18 cellular contexts compared by ENCODE assay signal in genomic region chr7:142434666-142435174, GRCh38.
DNase-seq lines count a peak whose midpoint lies in the region; ATAC-seq and TF ChIP-seq lines count a peak whose summit lies in the region.
"Had no signal": no experiment of that assay in that cellular context is flagged by ENCODE, and none has a peak within 500 bp of the region (broad histone marks: within the 10 kb centered on the region; RNA-seq: fewer than 3 reads in every experiment).

No MANE protein-coding gene starts in this region.

- no peak overlapping the region for H2BK12ac ChIP-seq in trophoblast cell (ENCODE audit: low read length)

- H2BK120ac ChIP-seq in trophoblast cell (ENCODE audit: insufficient read depth, low read length, poor library complexity), result no peak overlapping the region

- H2BK5ac ChIP-seq in trophoblast cell (ENCODE audit: low read depth, low read length, poor library complexity), result no peak overlapping the region

- no CpG with 5 or more reads among the region's 7 CpGs for WGBS in trophoblast cell (ENCODE audit: extremely low coverage, insufficient coverage, insufficient read length)

- H3K27ac ChIP-seq in trophoblast cell (ENCODE audit: low read depth, low read length), result no peak overlapping the region
- H3K27ac ChIP-seq: A549, heart left ventricle, right lobe of liver, thyroid gland, WERI-Rb-1 had no signal

- H3K9me3 ChIP-seq in trophoblast cell (ENCODE audit: insufficient read depth, low read depth, low read length), result no peaks in the 10 kb centered on the region
- H3K9me3 ChIP-seq: A549, heart left ventricle, right lobe of liver, thyroid gland had no signal

- no peak overlapping the region for H4K8ac ChIP-seq in trophoblast cell (ENCODE audit: low read depth, low read length)

- H3K4me1 ChIP-seq in trophoblast cell (ENCODE audit: control insufficient read depth in 1 of 2, insufficient read depth in 2 of 2, low read length in 2 of 2), result peaks cover 4 to 15% of the 10 kb centered on the region in 2 experiments
- H3K4me1 ChIP-seq: A549, right lobe of liver, thyroid gland had no signal

- no peaks in the 10 kb centered on the region for H3K79me2 ChIP-seq in trophoblast cell (ENCODE audit: control insufficient read depth, insufficient read depth, low read length, poor library complexity)

- no peaks in the 10 kb centered on the region for H3K9me3 Mint-ChIP-seq in activated CD8-positive, alpha-beta memory T cell treated with anti-CD3 and anti-CD28 coated beads, Interleukin-2, amount 10 ng/mL, durations not matched to agents 7 days and 5 days (ENCODE audit: low read depth)
- H3K9me3 Mint-ChIP-seq in activated naive CD8-positive, alpha-beta T cell treated with anti-CD3 and anti-CD28 coated beads for 36 hours, result no peaks in the 10 kb centered on the region

- ATAC-seq in activated CD8-positive, alpha-beta memory T cell treated with anti-CD3 and anti-CD28 coated beads, Interleukin-2, amount 10 ng/mL, durations not matched to agents 7 days and 5 days, result peak; percentile 55
- peak; percentile 47 for ATAC-seq in HG03354 (IDR thresholded peaks at IDR 0.05; ENCODE audit: poor library complexity, severe bottlenecking, unreplicated experiment)
- no peak for ATAC-seq in HG03565 (IDR thresholded peaks at IDR 0.05; ENCODE audit: unreplicated experiment)
- ATAC-seq in SK-N-SH treated with all-trans-retinoic acid at 6 μM for 48 hours, result no peak
- ATAC-seq: heart left ventricle, right lobe of liver had no signal

- H3K18ac ChIP-seq in trophoblast cell (ENCODE audit: low read length), result no peak overlapping the region

- CTCF ChIA-PET in activated CD8-positive, alpha-beta memory T cell treated with anti-CD3 and anti-CD28 coated beads, Interleukin-2, amount 10 ng/mL, durations not matched to agents 7 days and 5 days (lab: Charles Lee), result interaction anchor here (1.1 to 2.1 kb wide), 7 partner anchors 9 to 376 kb away, joined by 3 to 10 read pairs (median 5); no protein-coding TSS in a partner anchor

- H3K14ac ChIP-seq in trophoblast cell (ENCODE audit: low read length), result no peak overlapping the region

- peak overlapping the region; percentile 83 for H3K27ac Mint-ChIP-seq in activated CD8-positive, alpha-beta memory T cell treated with anti-CD3 and anti-CD28 coated beads, Interleukin-2, amount 10 ng/mL, durations not matched to agents 7 days and 5 days
- peak overlapping the region; percentile 66 for H3K27ac Mint-ChIP-seq in activated naive CD8-positive, alpha-beta T cell treated with anti-CD3 and anti-CD28 coated beads for 36 hours

- peaks cover 4% of the 10 kb centered on the region for H3K27me3 Mint-ChIP-seq in activated CD8-positive, alpha-beta memory T cell treated with anti-CD3 and anti-CD28 coated beads, Interleukin-2, amount 10 ng/mL, durations not matched to agents 7 days and 5 days
- H3K27me3 Mint-ChIP-seq in activated naive CD8-positive, alpha-beta T cell treated with anti-CD3 and anti-CD28 coated beads for 36 hours, result no peaks in the 10 kb centered on the region

- no peaks in the 10 kb centered on the region for H3K36me3 Mint-ChIP-seq in activated CD8-positive, alpha-beta memory T cell treated with anti-CD3 and anti-CD28 coated beads, Interleukin-2, amount 10 ng/mL, durations not matched to agents 7 days and 5 days
- no peaks in the 10 kb centered on the region for H3K36me3 Mint-ChIP-seq in activated naive CD8-positive, alpha-beta T cell treated with anti-CD3 and anti-CD28 coated beads for 36 hours

- H4K12ac ChIP-seq in trophoblast cell (ENCODE audit: low read depth, low read length), result no peak overlapping the region

- H3K4me3 ChIP-seq in trophoblast cell (ENCODE audit: low read depth, low read length), result no peak overlapping the region
- H3K4me3 ChIP-seq: A549, heart left ventricle, right lobe of liver, thyroid gland had no signal

- H2AFZ ChIP-seq in trophoblast cell (ENCODE audit: insufficient read depth, low read length, poor library complexity), result no peak overlapping the region

- no peak overlapping the region for H4K91ac ChIP-seq in trophoblast cell (ENCODE audit: low read depth, low read length)

- no peaks in the 10 kb centered on the region for H3K27me3 ChIP-seq in trophoblast cell (ENCODE audit: insufficient read depth, low read length)
- H3K27me3 ChIP-seq: right lobe of liver, thyroid gland had no signal

- no peak overlapping the region for H3K4ac ChIP-seq in trophoblast cell (ENCODE audit: low read depth, low read length)

- peaks cover 9% of the 10 kb centered on the region for H3K79me1 ChIP-seq in trophoblast cell (ENCODE audit: low read length)

- no peak overlapping the region for H2AK5ac ChIP-seq in trophoblast cell (ENCODE audit: low read length)

- no peak overlapping the region for H3K23ac ChIP-seq in trophoblast cell (ENCODE audit: low read length)

- no peak overlapping the region for H3K9ac ChIP-seq in trophoblast cell (ENCODE audit: low read length)

- no peak overlapping the region for H3K4me2 ChIP-seq in trophoblast cell (ENCODE audit: low read length)
- H3K4me2 ChIP-seq: A549 had no signal

- no peaks in the 10 kb centered on the region for H3K36me3 ChIP-seq in trophoblast cell (ENCODE audit: control insufficient read depth in 1 of 2, insufficient read depth in 2 of 2, low read length in 2 of 2)
- H3K36me3 ChIP-seq: heart left ventricle, right lobe of liver, thyroid gland, WERI-Rb-1 had no signal

- DNase-seq in activated CD8-positive, alpha-beta memory T cell treated with anti-CD3 and anti-CD28 coated beads, Interleukin-2, amount 10 ng/mL, durations not matched to agents 7 days and 5 days, result no peak
- no peak for DNase-seq in activated CD8-positive, alpha-beta memory T cell treated with anti-CD3 and anti-CD28 coated beads, Interleukin-2, amount 50 U/mL, for 48 hours
- no peak for DNase-seq in activated naive CD8-positive, alpha-beta T cell treated with anti-CD3 and anti-CD28 coated beads for 36 hours
- DNase-seq in trophoblast cell, result peak; percentile 9 to 56
- no peak for DNase-seq in amniotic stem cell (lab: John Stamatoyannopoulos, UW)
- DNase-seq: EL; heart left ventricle; NCI-H1092 treated with DMSO at 0.1 percent for 48 hours; nucleus accumbens; right lobe of liver; RPMI8226; stimulated activated CD8-positive, alpha-beta memory T cell treated with anti-CD3 and anti-CD28 coated beads, Interleukin-4, amount 100 ng/mL, for 48 hours; thyroid gland; WERI-Rb-1 had no signal

- H3K4me3 Mint-ChIP-seq in activated CD8-positive, alpha-beta memory T cell treated with anti-CD3 and anti-CD28 coated beads, Interleukin-2, amount 10 ng/mL, durations not matched to agents 7 days and 5 days, result peak overlapping the region; percentile 67
- peak overlapping the region; percentile 47 for H3K4me3 Mint-ChIP-seq in activated naive CD8-positive, alpha-beta T cell treated with anti-CD3 and anti-CD28 coated beads for 36 hours

- H3K4me1 Mint-ChIP-seq in activated CD8-positive, alpha-beta memory T cell treated with anti-CD3 and anti-CD28 coated beads, Interleukin-2, amount 10 ng/mL, durations not matched to agents 7 days and 5 days, result peaks cover 22% of the 10 kb centered on the region
- H3K4me1 Mint-ChIP-seq in activated naive CD8-positive, alpha-beta T cell treated with anti-CD3 and anti-CD28 coated beads for 36 hours, result peaks cover 23% of the 10 kb centered on the region

TF ChIP-seq in SK-N-SH treated with all-trans-retinoic acid at 6 μM for 48 hours, 23 proteins besides CTCF, POLR2A, EP300 and RAD21 (continues in another document):
- no peak for TF ChIP-seq ARNTL (CRISPR knock-in tag; IDR thresholded peaks at IDR 0.05; ENCODE audit: borderline replicate concordance, low read depth)
- TF ChIP-seq CSDC2 (CRISPR knock-in tag; IDR thresholded peaks at IDR 0.05), result no peak
- no peak for TF ChIP-seq ZFP30 (CRISPR knock-in tag; IDR thresholded peaks at IDR 0.05)
- TF ChIP-seq TCF4 (CRISPR knock-in tag; IDR thresholded peaks at IDR 0.05; ENCODE audit: borderline replicate concordance), result no peak
- no peak for TF ChIP-seq BACH2 (CRISPR knock-in tag; IDR thresholded peaks at IDR 0.05; ENCODE audit: borderline replicate concordance)
- no peak for TF ChIP-seq RARB (CRISPR knock-in tag; IDR thresholded peaks at IDR 0.05)
- no peak for TF ChIP-seq PATZ1 (CRISPR knock-in tag; IDR thresholded peaks at IDR 0.05; ENCODE audit: borderline replicate concordance)
- TF ChIP-seq GLIS3 (CRISPR knock-in tag; IDR thresholded peaks at IDR 0.05), result no peak
- no peak for TF ChIP-seq ESRRG (CRISPR knock-in tag; IDR thresholded peaks at IDR 0.05)
- no peak for TF ChIP-seq ZC3H10 (CRISPR knock-in tag; IDR thresholded peaks at IDR 0.05)
- no peak for TF ChIP-seq PPARA (CRISPR knock-in tag; IDR thresholded peaks at IDR 0.05; ENCODE audit: borderline replicate concordance)
- no peak for TF ChIP-seq ISL1 (CRISPR knock-in tag; IDR thresholded peaks at IDR 0.05)
- TF ChIP-seq OSR1 (CRISPR knock-in tag; IDR thresholded peaks at IDR 0.05), result no peak
- TF ChIP-seq ZNF8 (CRISPR knock-in tag; IDR thresholded peaks at IDR 0.05), result no peak
- no peak for TF ChIP-seq CSRNP3 (CRISPR knock-in tag; IDR thresholded peaks at IDR 0.05)

Comparison
In these comparisons a context has a peak if more than half of its experiments do, and no peak if none do; other contexts are left out.
1. ATAC-seq: peak in activated CD8-positive, alpha-beta memory T cell treated with anti-CD3 and anti-CD28 coated beads, Interleukin-2, amount 10 ng/mL, durations not matched to agents 7 days and 5 days (single experiment) and HG03354 (single experiment); none in HG03565 (single experiment) and SK-N-SH treated with all-trans-retinoic acid at 6 μM for 48 hours (single experiment).
2. DNase-seq: peak in trophoblast cell (2 of 2); none in activated CD8-positive, alpha-beta memory T cell treated with anti-CD3 and anti-CD28 coated beads, Interleukin-2, amount 10 ng/mL, durations not matched to agents 7 days and 5 days (single experiment), activated CD8-positive, alpha-beta memory T cell treated with anti-CD3 and anti-CD28 coated beads, Interleukin-2, amount 50 U/mL, for 48 hours (single experiment), activated naive CD8-positive, alpha-beta T cell treated with anti-CD3 and anti-CD28 coated beads for 36 hours (single experiment) and amniotic stem cell (single experiment).